Comparison of ENCODE assay signal across 1 cellular context in genomic region chr21:45390121-45390751, GRCh38.
TF ChIP-seq lines count a peak whose summit lies in the region.

No MANE protein-coding gene starts in this region.

TF ChIP-seq in HepG2, 621 proteins besides CTCF, POLR2A, EP300 and RAD21:
- TF ChIP-seq TCF7L2 (IDR thresholded peaks at IDR 0.05; ENCODE audit: low read depth, low read length) (no peak), FOXA3 (CRISPR knock-in tag; IDR thresholded peaks at IDR 0.05) (no peak), ZNF326 (CRISPR knock-in tag; IDR thresholded peaks at IDR 0.05; ENCODE audit: borderline replicate concordance) (no peak), TOPORS (CRISPR knock-in tag; IDR thresholded peaks at IDR 0.05) (no peak), ZNF572 (CRISPR knock-in tag; IDR thresholded peaks at IDR 0.05) (no peak), ZNF101 (CRISPR knock-in tag; IDR thresholded peaks at IDR 0.05; ENCODE audit: borderline replicate concordance, low read depth) (no peak), SMC3 (IDR thresholded peaks at IDR 0.05; ENCODE audit: low read length) (no peak), TFDP2 (CRISPR knock-in tag; IDR thresholded peaks at IDR 0.05) (no peak), CENPBD1 (CRISPR knock-in tag; IDR thresholded peaks at IDR 0.05; ENCODE audit: borderline replicate concordance, low read depth) (no peak), ZNF761 (CRISPR knock-in tag; conservative IDR thresholded peaks at IDR 0.05) (no peak), TMF1 (CRISPR knock-in tag; IDR thresholded peaks at IDR 0.05; ENCODE audit: low read depth) (no peak), FOXK1 (CRISPR knock-in tag; IDR thresholded peaks at IDR 0.05; ENCODE audit: borderline replicate concordance, low read depth) (no peak), KMT2A (CRISPR knock-in tag; IDR thresholded peaks at IDR 0.05) (no peak), FOXO1 (CRISPR knock-in tag; IDR thresholded peaks at IDR 0.05) (no peak)
